ENCODE assay signal across 1 cellular context in the genomic region with DNA sequence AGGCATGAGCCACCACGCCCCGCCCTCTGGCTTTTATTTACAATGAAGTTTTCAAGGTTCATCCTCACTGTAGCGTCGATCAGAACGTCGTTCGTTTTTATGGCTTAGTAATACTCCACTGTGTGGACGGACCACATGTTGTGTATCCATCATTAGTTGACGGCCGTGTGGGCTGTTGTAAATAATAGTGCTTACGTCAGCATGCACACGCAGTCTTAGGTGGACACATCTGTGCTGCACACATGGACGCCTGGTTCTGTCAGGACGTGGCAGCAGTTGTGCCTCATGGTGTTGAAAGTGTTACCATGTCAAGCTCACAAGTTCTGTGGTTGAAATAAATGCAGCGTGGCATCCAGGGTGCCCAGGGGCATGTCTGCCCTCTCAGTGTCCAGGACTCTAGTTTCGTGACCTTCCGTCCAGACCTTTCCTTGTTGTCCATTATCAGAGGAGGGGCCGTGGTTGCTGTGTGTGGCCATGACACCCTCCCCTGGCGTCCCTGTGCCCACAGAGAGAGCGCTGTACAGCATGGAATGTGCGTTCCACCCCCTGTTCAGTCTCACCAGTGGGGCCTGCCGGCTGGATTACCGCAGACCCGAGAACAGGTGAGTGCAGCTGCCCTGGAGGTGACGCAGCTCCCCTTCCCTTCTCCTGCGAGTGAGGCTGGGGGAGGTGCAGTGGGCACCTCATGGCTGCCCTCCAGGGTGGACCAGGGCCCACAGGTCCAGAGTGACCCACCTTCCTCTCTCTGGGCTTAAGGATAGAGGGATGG.
A peak's percentile ranks its signal among the peaks of the same experiment; 100 is the strongest.
TF ChIP-seq lines count a peak whose summit lies in the region.

No MANE protein-coding gene starts in this region.

TF ChIP-seq in K562, 482 proteins besides CTCF, POLR2A, EP300 and RAD21:
- TF ChIP-seq CREM (IDR thresholded peaks at IDR 0.05; ENCODE audit: low read depth) (no peak), MAX (CRISPR knock-in tag; IDR thresholded peaks at IDR 0.05) (0 out of 2 replicates have a peak, but pooled peaks have one; percentile 8), ZMIZ1 (IDR thresholded peaks at IDR 0.05; ENCODE audit: low read depth in 2 of 2, low read length in 2 of 2) (no peak), CBFA2T2 (conservative IDR thresholded peaks at IDR 0.05) (no peak)
- TF ChIP-seq, protein P1, sequence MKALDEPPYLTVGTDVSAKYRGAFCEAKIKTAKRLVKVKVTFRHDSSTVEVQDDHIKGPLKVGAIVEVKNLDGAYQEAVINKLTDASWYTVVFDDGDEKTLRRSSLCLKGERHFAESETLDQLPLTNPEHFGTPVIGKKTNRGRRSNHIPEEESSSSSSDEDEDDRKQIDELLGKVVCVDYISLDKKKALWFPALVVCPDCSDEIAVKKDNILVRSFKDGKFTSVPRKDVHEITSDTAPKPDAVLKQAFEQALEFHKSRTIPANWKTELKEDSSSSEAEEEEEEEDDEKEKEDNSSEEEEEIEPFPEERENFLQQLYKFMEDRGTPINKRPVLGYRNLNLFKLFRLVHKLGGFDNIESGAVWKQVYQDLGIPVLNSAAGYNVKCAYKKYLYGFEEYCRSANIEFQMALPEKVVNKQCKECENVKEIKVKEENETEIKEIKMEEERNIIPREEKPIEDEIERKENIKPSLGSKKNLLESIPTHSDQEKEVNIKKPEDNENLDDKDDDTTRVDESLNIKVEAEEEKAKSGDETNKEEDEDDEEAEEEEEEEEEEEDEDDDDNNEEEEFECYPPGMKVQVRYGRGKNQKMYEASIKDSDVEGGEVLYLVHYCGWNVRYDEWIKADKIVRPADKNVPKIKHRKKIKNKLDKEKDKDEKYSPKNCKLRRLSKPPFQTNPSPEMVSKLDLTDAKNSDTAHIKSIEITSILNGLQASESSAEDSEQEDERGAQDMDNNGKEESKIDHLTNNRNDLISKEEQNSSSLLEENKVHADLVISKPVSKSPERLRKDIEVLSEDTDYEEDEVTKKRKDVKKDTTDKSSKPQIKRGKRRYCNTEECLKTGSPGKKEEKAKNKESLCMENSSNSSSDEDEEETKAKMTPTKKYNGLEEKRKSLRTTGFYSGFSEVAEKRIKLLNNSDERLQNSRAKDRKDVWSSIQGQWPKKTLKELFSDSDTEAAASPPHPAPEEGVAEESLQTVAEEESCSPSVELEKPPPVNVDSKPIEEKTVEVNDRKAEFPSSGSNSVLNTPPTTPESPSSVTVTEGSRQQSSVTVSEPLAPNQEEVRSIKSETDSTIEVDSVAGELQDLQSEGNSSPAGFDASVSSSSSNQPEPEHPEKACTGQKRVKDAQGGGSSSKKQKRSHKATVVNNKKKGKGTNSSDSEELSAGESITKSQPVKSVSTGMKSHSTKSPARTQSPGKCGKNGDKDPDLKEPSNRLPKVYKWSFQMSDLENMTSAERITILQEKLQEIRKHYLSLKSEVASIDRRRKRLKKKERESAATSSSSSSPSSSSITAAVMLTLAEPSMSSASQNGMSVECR (CRISPR knock-in tag; IDR thresholded peaks at IDR 0.05), result 0 out of 2 replicates have a peak, but pooled peaks have one; percentile 3
- TF ChIP-seq, protein P2, sequence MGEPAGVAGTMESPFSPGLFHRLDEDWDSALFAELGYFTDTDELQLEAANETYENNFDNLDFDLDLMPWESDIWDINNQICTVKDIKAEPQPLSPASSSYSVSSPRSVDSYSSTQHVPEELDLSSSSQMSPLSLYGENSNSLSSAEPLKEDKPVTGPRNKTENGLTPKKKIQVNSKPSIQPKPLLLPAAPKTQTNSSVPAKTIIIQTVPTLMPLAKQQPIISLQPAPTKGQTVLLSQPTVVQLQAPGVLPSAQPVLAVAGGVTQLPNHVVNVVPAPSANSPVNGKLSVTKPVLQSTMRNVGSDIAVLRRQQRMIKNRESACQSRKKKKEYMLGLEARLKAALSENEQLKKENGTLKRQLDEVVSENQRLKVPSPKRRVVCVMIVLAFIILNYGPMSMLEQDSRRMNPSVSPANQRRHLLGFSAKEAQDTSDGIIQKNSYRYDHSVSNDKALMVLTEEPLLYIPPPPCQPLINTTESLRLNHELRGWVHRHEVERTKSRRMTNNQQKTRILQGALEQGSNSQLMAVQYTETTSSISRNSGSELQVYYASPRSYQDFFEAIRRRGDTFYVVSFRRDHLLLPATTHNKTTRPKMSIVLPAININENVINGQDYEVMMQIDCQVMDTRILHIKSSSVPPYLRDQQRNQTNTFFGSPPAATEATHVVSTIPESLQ (CRISPR knock-in tag; IDR thresholded peaks at IDR 0.05), result no peak
